16 cellular contexts compared by ENCODE assay signal in the genomic region with DNA sequence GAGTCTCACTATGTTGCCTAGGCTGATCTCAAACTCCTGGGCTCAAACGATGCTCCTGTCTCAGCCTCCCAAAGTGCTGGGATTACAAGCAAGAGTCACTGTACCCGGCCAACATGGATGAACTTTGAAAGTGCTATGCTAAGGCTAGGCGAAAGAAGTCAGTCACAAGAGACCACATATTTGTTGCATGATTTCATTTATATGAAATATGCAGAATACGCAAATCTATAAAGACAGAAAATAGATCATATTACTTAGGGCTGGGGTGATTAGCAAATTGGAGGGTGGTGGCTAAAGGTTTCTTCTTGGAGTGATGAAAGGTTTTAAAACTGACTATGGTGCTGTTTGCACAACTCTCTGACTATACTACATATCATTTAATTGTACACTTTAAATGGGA. TPM values are rescaled to one million over a fixed set of nuclear protein-coding genes. Genes with fewer than 3 reads are reported as not detected.
DNase-seq lines count a peak whose midpoint lies in the region; ATAC-seq and TF ChIP-seq lines count a peak whose summit lies in the region.
"Had no signal": no experiment of that assay in that cellular context is flagged by ENCODE, and none has a peak within 500 bp of the region (broad histone marks: within the 10 kb centered on the region; RNA-seq: fewer than 3 reads in every experiment).

No MANE protein-coding gene starts in this region.

- H3K9me3 Mint-ChIP-seq in activated T-cell treated with anti-CD3 and anti-CD28 coated beads, Interleukin-2, amount 50 U/mL, for 24 hours: no peaks in the 10 kb centered on the region
- H3K9me3 Mint-ChIP-seq in IgD-negative memory B cell (no peaks in the 10 kb centered on the region), endodermal cell (peaks cover 12% of the 10 kb centered on the region), neural progenitor cell (no peaks in the 10 kb centered on the region)

- H3K4me2 ChIP-seq in neural progenitor cell (no peak overlapping the region), SK-N-SH (no peak overlapping the region)

- H3K27ac Mint-ChIP-seq in activated T-cell treated with anti-CD3 and anti-CD28 coated beads, Interleukin-2, amount 50 U/mL, for 24 hours: no peak overlapping the region
- peak overlapping the region in 2 of 3 donors; percentile 53 to 70 for H3K27ac Mint-ChIP-seq in IgD-negative memory B cell
- no peak overlapping the region for H3K27ac Mint-ChIP-seq in endodermal cell
- no peak overlapping the region for H3K27ac Mint-ChIP-seq in neural progenitor cell

- H3K4me3 ChIP-seq in endodermal cell (ENCODE audit: low read length) (no peak overlapping the region), neural progenitor cell (no peak overlapping the region), aorta (ENCODE audit: low read length in 2 of 2) (no peak overlapping the region), SK-N-SH (ENCODE audit: low read depth in 2 of 2, low read length in 1 of 2) (no peak overlapping the region)

- H3K79me2 ChIP-seq in neural progenitor cell (ENCODE audit: low read depth) (no peaks in the 10 kb centered on the region), SK-N-SH (ENCODE audit: insufficient read depth) (peaks cover 24% of the 10 kb centered on the region)

- H3K4me1 ChIP-seq in endodermal cell (ENCODE audit: control insufficient read depth, insufficient read depth, low read length): no peaks in the 10 kb centered on the region
- H3K4me1 ChIP-seq in neural progenitor cell: peaks cover 5% of the 10 kb centered on the region
- no peaks in the 10 kb centered on the region for H3K4me1 ChIP-seq in aorta (ENCODE audit: control insufficient read depth in 1 of 2, insufficient read depth in 2 of 2, low read length in 2 of 2)
- peaks cover 9 to 10% of the 10 kb centered on the region in 2 experiments; a peak in 2 of 4 replicates for H3K4me1 ChIP-seq in SK-N-SH (ENCODE audit: control insufficient read depth in 1 of 2, insufficient read depth in 2 of 2, low read depth in 1 of 2, low read length in 1 of 2)

- H4K20me1 ChIP-seq in neural progenitor cell (ENCODE audit: low read depth) (no peaks in the 10 kb centered on the region), SK-N-SH (ENCODE audit: insufficient read depth) (no peaks in the 10 kb centered on the region)

- H3K27ac ChIP-seq in endodermal cell (ENCODE audit: low read depth, low read length) (no peak overlapping the region), neural progenitor cell (no peak overlapping the region), aorta (ENCODE audit: low read depth in 1 of 2, low read length in 2 of 2) (no peak overlapping the region), SK-N-SH (ENCODE audit: low read depth in 2 of 2, low read length in 1 of 2) (no peak overlapping the region)

- H3F3A ChIP-seq in neural progenitor cell (ENCODE audit: low read depth) (peaks cover 28% of the 10 kb centered on the region), SK-N-SH (replicated peaks; ENCODE audit: insufficient read depth) (peaks cover 26% of the 10 kb centered on the region)

- no peaks in the 10 kb centered on the region for H3K9me3 ChIP-seq in endodermal cell (ENCODE audit: control insufficient read depth, low read length)
- no peaks in the 10 kb centered on the region for H3K9me3 ChIP-seq in neural progenitor cell (ENCODE audit: low read depth)
- no peaks in the 10 kb centered on the region for H3K9me3 ChIP-seq in aorta (ENCODE audit: control insufficient read depth, low read length)
- no peaks in the 10 kb centered on the region for H3K9me3 ChIP-seq in SK-N-SH
- H3K9me3 ChIP-seq: adrenal gland, lower lobe of right lung had no signal

- H3K27me3 ChIP-seq in endodermal cell (ENCODE audit: control insufficient read depth, insufficient read depth, low read length, poor library complexity, severe bottlenecking) (peaks cover 9% of the 10 kb centered on the region), neural progenitor cell (peaks cover 31% of the 10 kb centered on the region), aorta (ENCODE audit: control insufficient read depth in 1 of 2, insufficient read depth in 2 of 2, low read length in 1 of 2) (no peaks in the 10 kb centered on the region), SK-N-SH (ENCODE audit: insufficient read depth) (no peaks in the 10 kb centered on the region)
- H3K27me3 ChIP-seq: adrenal gland had no signal

- WGBS in endodermal cell (ENCODE audit: insufficient coverage in 1 of 2, insufficient read length in 1 of 2), 2 experiments: 81 to 87% methylated on average over 3 to 4 of the region's 4 CpGs
- 21 to 26% methylated on average over 4 of the region's 4 CpGs for WGBS in aorta, 2 donors
- 34% methylated on average over 4 of the region's 4 CpGs for WGBS in SK-N-SH (ENCODE audit: low lambda C conversion rate)

- H3K36me3 ChIP-seq in endodermal cell (ENCODE audit: control insufficient read depth, insufficient read depth, low read length) (peaks cover 15% of the 10 kb centered on the region), neural progenitor cell (no peaks in the 10 kb centered on the region), aorta (ENCODE audit: control insufficient read depth in 1 of 2, insufficient read depth in 2 of 2, low read length in 1 of 2) (no peaks in the 10 kb centered on the region), SK-N-SH (replicated peaks in 1 of 2; ENCODE audit: control insufficient read depth in 1 of 2, insufficient read depth in 2 of 2, low read length in 1 of 2) (peaks cover 4 to 11% of the 10 kb centered on the region in 2 experiments)

- TF ChIP-seq RAD21 in SK-N-SH (IDR thresholded peaks at IDR 0.05; ENCODE audit: low read length): no peak

- no peak for DNase-seq in activated T-cell treated with anti-CD3 and anti-CD28 coated beads, Interleukin-2, amount 50 U/mL, for 24 hours
- no peak for DNase-seq in activated T-cell treated with anti-CD3 and anti-CD28 coated beads, Interleukin-2, amount 50 U/mL, for 48 hours
- no peak for DNase-seq in endodermal cell
- no peak for DNase-seq in neural progenitor cell (ENCODE audit: low spot score)
- no peak for DNase-seq in aorta
- DNase-seq in NCI-H1105 treated with DMSO at 0.1 percent for 48 hours (lab: John Stamatoyannopoulos, UW): no peak
- no peak for DNase-seq in SK-N-SH
- DNase-seq: ACHN, adrenal gland, cortex of kidney, lower lobe of right lung, NCI-H1092, NCI-H2171, occipital lobe had no signal

- CTCF ChIA-PET in SK-N-SH (lab: Yijun Ruan, JAX): interaction anchor here (1.2 to 2.1 kb wide), 3 partner anchors 16 to 72 kb away, joined by 3 to 8 read pairs (median 4); no protein-coding TSS in a partner anchor

- H2AFZ ChIP-seq in neural progenitor cell (replicated peaks) (no peak overlapping the region), SK-N-SH (ENCODE audit: low read depth) (no peak overlapping the region)

- POLR2A ChIA-PET in SK-N-SH (lab: Yijun Ruan, JAX): interaction anchor here (0.8 kb wide), 1 partner anchor 133 kb away, joined by 3 read pairs; no protein-coding TSS in a partner anchor

- TF ChIP-seq CTCF in endodermal cell (conservative IDR thresholded peaks at IDR 0.05): no peak
- TF ChIP-seq CTCF in neural progenitor cell (IDR thresholded peaks at IDR 0.05): no peak
- no peak for TF ChIP-seq CTCF in SK-N-SH (IDR thresholded peaks at IDR 0.05)

- no peak for TF ChIP-seq EP300 in SK-N-SH (IDR thresholded peaks at IDR 0.05; ENCODE audit: borderline replicate concordance in 1 of 2, low read depth in 1 of 2, low read length in 1 of 2)

- H3K27me3 Mint-ChIP-seq in activated T-cell treated with anti-CD3 and anti-CD28 coated beads, Interleukin-2, amount 50 U/mL, for 24 hours: no peaks in the 10 kb centered on the region
- H3K27me3 Mint-ChIP-seq in IgD-negative memory B cell: no peaks in the 10 kb centered on the region
- peaks cover 28% of the 10 kb centered on the region for H3K27me3 Mint-ChIP-seq in endodermal cell (ENCODE audit: insufficient read depth)
- H3K27me3 Mint-ChIP-seq in neural progenitor cell (ENCODE audit: insufficient read depth, low read depth): peaks cover 10% of the 10 kb centered on the region

- H3K9me2 ChIP-seq in SK-N-SH: no peaks in the 10 kb centered on the region

- intact Hi-C loops in aorta (cut with DNase I): no loop called here

- peak overlapping the region; percentile 91 for H3K4me3 Mint-ChIP-seq in activated T-cell treated with anti-CD3 and anti-CD28 coated beads, Interleukin-2, amount 50 U/mL, for 24 hours
- H3K4me3 Mint-ChIP-seq in IgD-negative memory B cell (peak overlapping the region in 3 of 4 donors; percentile 85 to 90 (median 89)), endodermal cell (peak overlapping the region; percentile 79), neural progenitor cell (peak overlapping the region; percentile 88)

- peaks cover 17% of the 10 kb centered on the region for H3K36me3 Mint-ChIP-seq in activated T-cell treated with anti-CD3 and anti-CD28 coated beads, Interleukin-2, amount 50 U/mL, for 24 hours (ENCODE audit: low read depth)
- no peaks in the 10 kb centered on the region for H3K36me3 Mint-ChIP-seq in IgD-negative memory B cell
- peaks cover 8% of the 10 kb centered on the region for H3K36me3 Mint-ChIP-seq in endodermal cell (ENCODE audit: low read depth)
- H3K36me3 Mint-ChIP-seq in neural progenitor cell: peaks cover 2% of the 10 kb centered on the region

- H3K4me1 Mint-ChIP-seq in activated T-cell treated with anti-CD3 and anti-CD28 coated beads, Interleukin-2, amount 50 U/mL, for 24 hours (ENCODE audit: low read depth): peaks cover 42% of the 10 kb centered on the region
- H3K4me1 Mint-ChIP-seq in IgD-negative memory B cell: peaks cover 22 to 33% (median 30%) of the 10 kb centered on the region in 3 donors
- peaks cover 4% of the 10 kb centered on the region for H3K4me1 Mint-ChIP-seq in endodermal cell
- H3K4me1 Mint-ChIP-seq in neural progenitor cell: peaks cover 22% of the 10 kb centered on the region

- H3K9ac ChIP-seq in endodermal cell (ENCODE audit: extremely low read depth, low read length, poor library complexity, severe bottlenecking) (no peak overlapping the region), neural progenitor cell (no peak overlapping the region), SK-N-SH (no peak overlapping the region)

- no peak for ATAC-seq in aorta (ENCODE audit: low FRiP score)
- ATAC-seq: lower lobe of right lung had no signal

RNA-seq across cellular contexts. Expression of a gene that starts 1.3 kb away (rescaled TPM):
- 14.8 TPM for polyA plus RNA-seq in IgD-negative memory B cell
- total RNA-seq in endodermal cell: 10 to 100 TPM; 20.5 to 33.6 TPM
- 16.4 TPM for polyA plus RNA-seq in endodermal cell (2013, experiment 1 of 2)
- 17.2 TPM for polyA plus RNA-seq in endodermal cell (2013, experiment 2 of 2)
- 5.1 and 16.1 TPM in 2 replicates for total RNA-seq in neural progenitor cell (ENCODE audit: low replicate concordance)
- total RNA-seq in aorta: 10 to 100 TPM; 40.6 to 72.4 TPM
- polyA plus RNA-seq in aorta: 100 to 1,000 TPM in 1 of 2 donors, 10 to 100 TPM in 1; 24.2 to 103 TPM
- polyA plus RNA-seq in SK-N-SH (2012; rRNA removed): 22.4 and 30.1 TPM in 2 replicates
- 7.3 and 14.1 TPM in 2 replicates for polyA plus RNA-seq in SK-N-SH (2012; cell fraction: cytosol; rRNA removed)
- polyA plus RNA-seq in SK-N-SH (2012; cell fraction: nucleus; rRNA removed): 102 and 122 TPM in 2 replicates

RNA-seq across cellular contexts. Expression of a gene that starts 27.4 kb away (rescaled TPM):
- polyA plus RNA-seq in IgD-negative memory B cell (20.8 TPM), aorta (10 to 100 TPM; 18.8 to 32.6 TPM), SK-N-SH (2012; rRNA removed) (56.4 and 64.8 TPM in 2 replicates)
- total RNA-seq in endodermal cell (10 to 100 TPM; 30.9 to 35.5 TPM), neural progenitor cell (ENCODE audit: low replicate concordance) (15.8 and 46.5 TPM in 2 replicates), aorta (10 to 100 TPM; 11.5 to 14.6 TPM)
- polyA plus RNA-seq in endodermal cell (2013, experiment 1 of 2): 17.2 TPM
- 16.3 TPM for polyA plus RNA-seq in endodermal cell (2013, experiment 2 of 2)
- 26.4 and 44.3 TPM in 2 replicates for polyA plus RNA-seq in SK-N-SH (2012; cell fraction: cytosol; rRNA removed)
- 29.4 and 41.7 TPM in 2 replicates for polyA plus RNA-seq in SK-N-SH (2012; cell fraction: nucleus; rRNA removed)

RNA-seq across cellular contexts. Expression of a gene that starts 52.5 kb away (rescaled TPM):
- polyA plus RNA-seq in IgD-negative memory B cell: not detected
- total RNA-seq in endodermal cell: 1 to 10 TPM; 5.0 to 6.2 TPM
- 0.57 TPM for polyA plus RNA-seq in endodermal cell (2013, experiment 1 of 2)
- not detected for polyA plus RNA-seq in endodermal cell (2013, experiment 2 of 2)
- total RNA-seq in neural progenitor cell (ENCODE audit: low replicate concordance): not detected in 2 replicates
- total RNA-seq in aorta: not detected
- 1 to 10 TPM in 1 of 2 donors, under 1 TPM in 1; 0.31 to 1.5 TPM for polyA plus RNA-seq in aorta
- not detected in 2 replicates for polyA plus RNA-seq in SK-N-SH (2012; rRNA removed)
- not detected in 2 replicates for polyA plus RNA-seq in SK-N-SH (2012; cell fraction: cytosol; rRNA removed)
- 0.18 and 0.26 TPM in 2 replicates for polyA plus RNA-seq in SK-N-SH (2012; cell fraction: nucleus; rRNA removed)
- total RNA-seq: activated CD8-positive, alpha-beta memory T cell treated with anti-CD3 and anti-CD28 coated beads for 36 hours; occipital lobe had no signal

RNA-seq across cellular contexts. Expression of a gene that starts 53.6 kb away (rescaled TPM):
- polyA plus RNA-seq in IgD-negative memory B cell: 1.5 TPM
- total RNA-seq in endodermal cell: 1 to 10 TPM; 5.0 to 8.4 TPM
- polyA plus RNA-seq in endodermal cell (2013, experiment 1 of 2): 2.5 TPM
- 3.9 TPM for polyA plus RNA-seq in endodermal cell (2013, experiment 2 of 2)
- 0.51 and 5.6 TPM in 2 replicates for total RNA-seq in neural progenitor cell (ENCODE audit: low replicate concordance)
- not detected for total RNA-seq in aorta
- polyA plus RNA-seq in aorta: not detected
- 0.24 and 0.77 TPM in 2 replicates for polyA plus RNA-seq in SK-N-SH (2012; rRNA removed)
- 0.28 and 0.46 TPM in 2 replicates for polyA plus RNA-seq in SK-N-SH (2012; cell fraction: cytosol; rRNA removed)
- 1.7 and 2.9 TPM in 2 replicates for polyA plus RNA-seq in SK-N-SH (2012; cell fraction: nucleus; rRNA removed)
- total RNA-seq: adrenal gland, lower lobe of right lung, occipital lobe had no signal
- polyA plus RNA-seq: adrenal gland had no signal

RNA-seq across cellular contexts. Expression of a gene that starts 58.7 kb away (rescaled TPM):
- polyA plus RNA-seq in IgD-negative memory B cell (1.9 TPM), aorta (1 to 10 TPM; 1.5 to 2.6 TPM), SK-N-SH (2012; rRNA removed) (8.4 and 8.8 TPM in 2 replicates)
- total RNA-seq in endodermal cell (10 to 100 TPM; 30.5 to 32.0 TPM), neural progenitor cell (ENCODE audit: low replicate concordance) (3.3 and 15.4 TPM in 2 replicates), aorta (1 to 10 TPM; 4.0 to 5.7 TPM)
- 26.0 TPM for polyA plus RNA-seq in endodermal cell (2013, experiment 1 of 2)
- polyA plus RNA-seq in endodermal cell (2013, experiment 2 of 2): 23.2 TPM
- polyA plus RNA-seq in SK-N-SH (2012; cell fraction: cytosol; rRNA removed): 4.6 and 7.1 TPM in 2 replicates
- polyA plus RNA-seq in SK-N-SH (2012; cell fraction: nucleus; rRNA removed): 12.8 and 17.6 TPM in 2 replicates

Comparison
In these comparisons a context has a peak if more than half of its experiments do, and no peak if none do; other contexts are left out.
1. H3K27ac Mint-ChIP-seq: peak in IgD-negative memory B cell (2 of 3); none in activated T-cell treated with anti-CD3 and anti-CD28 coated beads, Interleukin-2, amount 50 U/mL, for 24 hours (single experiment), endodermal cell (single experiment) and neural progenitor cell (single experiment).
2. Peak in every context shown above with its lines, with median percentiles within 50 percentile points of each other: H3K4me3 Mint-ChIP-seq.